8 cellular contexts compared by ENCODE assay signal in genomic region chr11:62974848-62975522, GRCh38. TPM values are rescaled to one million over a fixed set of nuclear protein-coding genes. Genes with fewer than 3 reads are reported as not detected.
DNase-seq lines count a peak whose midpoint lies in the region; ATAC-seq, FAIRE-seq and TF ChIP-seq lines count a peak whose summit lies in the region.

No MANE protein-coding gene starts in this region.

- H3F3A ChIP-seq in PC-3 (ENCODE audit: low read length, unreplicated experiment) = no peaks in the 10 kb centered on the region

- no peak overlapping the region for H3K4me3 ChIP-seq in PC-3 (ENCODE audit: low read length)
- no peak overlapping the region for H3K4me3 ChIP-seq in esophagus muscularis mucosa
- no peak overlapping the region for H3K4me3 ChIP-seq in retinal pigment epithelial cell (ENCODE audit: low read length)
- H3K4me3 ChIP-seq in ascending aorta = no peak overlapping the region

- H3K27ac ChIP-seq in PC-3 (ENCODE audit: low read length) (no peak overlapping the region), esophagus muscularis mucosa (replicated peaks in 1 of 4) (no peak overlapping the region), ascending aorta (no peak overlapping the region)

- H3K27me3 Mint-ChIP-seq in HFFc6 (ENCODE audit: insufficient read depth) = peaks cover 21% of the 10 kb centered on the region

- H3K4me3 Mint-ChIP-seq in HFFc6 = no peak overlapping the region

- TF ChIP-seq CTCF in D721Med (IDR thresholded peaks at IDR 0.05; ENCODE audit: insufficient read depth, missing control alignments) (peak; percentile 61), HFFc6 (IDR thresholded peaks at IDR 0.05) (peak; percentile 65), PC-3 (conservative IDR thresholded peaks at IDR 0.05; ENCODE audit: low read depth, low read length) (peak; percentile 68), esophagus muscularis mucosa (IDR thresholded peaks at IDR 0.05) (peak in 2 of 3 experiments; percentile 26 to 37), retinal pigment epithelial cell (conservative IDR thresholded peaks at IDR 0.05; ENCODE audit: low read depth, low read length) (peak; percentile 70), ascending aorta (IDR thresholded peaks at IDR 0.05) (peak in 1 of 3 experiments; percentile 26)

- H3K36me3 ChIP-seq in PC-3 (ENCODE audit: low read depth, low read length) (no peaks in the 10 kb centered on the region), esophagus muscularis mucosa (no peaks in the 10 kb centered on the region), ascending aorta (no peaks in the 10 kb centered on the region)

- H3K27me3 ChIP-seq in PC-3 (ENCODE audit: low read length) (peaks cover 27% of the 10 kb centered on the region), esophagus muscularis mucosa (no peaks in the 10 kb centered on the region), ascending aorta (no peaks in the 10 kb centered on the region)

- H3K4me1 Mint-ChIP-seq in HFFc6 (ENCODE audit: low read depth) = no peaks in the 10 kb centered on the region

- H2AFZ ChIP-seq in PC-3 (ENCODE audit: low read length) = no peak overlapping the region

- H3K79me2 ChIP-seq in PC-3 (ENCODE audit: low read length) = no peaks in the 10 kb centered on the region

- POLR2A ChIA-PET in PC-3 (lab: Charles Lee; ENCODE audit: unreplicated experiment) = interaction anchor here (0.5 kb wide), 2 partner anchors 135 to 519 kb away, joined by 3 to 7 read pairs; no protein-coding TSS in a partner anchor

- H3K9me2 ChIP-seq in PC-3 (replicated peaks; ENCODE audit: low read length) = no peaks in the 10 kb centered on the region

- CTCF ChIA-PET in PC-3 (lab: Charles Lee) = interaction anchor here (0.6 to 1.5 kb wide), 5 partner anchors 11 to 69 kb away, joined by 3 to 8 read pairs (median 5); no protein-coding TSS in a partner anchor

- no peak for FAIRE-seq in D721Med (lab: Jason Lieb, UNC)

- WGBS in esophagus muscularis mucosa = 17% methylated on average over 8 of the region's 9 CpGs

- H3K9me3 Mint-ChIP-seq in HFFc6 = no peaks in the 10 kb centered on the region

- intact Hi-C loops in PC-3 (cut with micrococcal nuclease) = no loop called here
- intact Hi-C loops in esophagus muscularis mucosa (cut with DNase I) = no loop called here
- intact Hi-C loops in ascending aorta (cut with DNase I) = no loop called here

- no peaks in the 10 kb centered on the region for H3K4me1 ChIP-seq in PC-3 (ENCODE audit: insufficient read depth, low read length)
- H3K4me1 ChIP-seq in esophagus muscularis mucosa = peaks cover 6 to 8% (median 7%) of the 10 kb centered on the region in 4 donors
- H3K4me1 ChIP-seq in ascending aorta = no peaks in the 10 kb centered on the region

- no peaks in the 10 kb centered on the region for H3K36me3 Mint-ChIP-seq in HFFc6 (ENCODE audit: low read depth)

- no peak overlapping the region for H3K4me2 ChIP-seq in PC-3 (ENCODE audit: low read length)

- no peaks in the 10 kb centered on the region for H3K9me3 ChIP-seq in PC-3 (ENCODE audit: low read length)
- no peaks in the 10 kb centered on the region for H3K9me3 ChIP-seq in esophagus muscularis mucosa
- H3K9me3 ChIP-seq in ascending aorta = no peaks in the 10 kb centered on the region

- no peak for TF ChIP-seq EP300 in esophagus muscularis mucosa (IDR thresholded peaks at IDR 0.05)

- no TSS peak for BruUV-seq in PC-3 (replicated peaks; lab: Mats Ljungman, UMichigan)

- no peak for TF ChIP-seq POLR2A in esophagus muscularis mucosa (IDR thresholded peaks at IDR 0.05; ENCODE audit: low read depth)

- H3K27ac Mint-ChIP-seq in HFFc6 = no peak overlapping the region

- no peaks in the 10 kb centered on the region for H4K20me1 ChIP-seq in PC-3 (ENCODE audit: low read length)

- no peak overlapping the region for H3K9ac ChIP-seq in PC-3 (ENCODE audit: low read length)

- ATAC-seq in PC-3 (peak; percentile 71), HG02759 (IDR thresholded peaks at IDR 0.05; ENCODE audit: unreplicated experiment) (no peak)

- DNase-seq in D721Med (ENCODE audit: insufficient read length, low spot score) (no peak), HFFc6 (no peak), PC-3 (peak; percentile 55), esophagus muscularis mucosa (ENCODE audit: extremely low spot score) (no peak), retinal pigment epithelial cell (ENCODE audit: low read depth) (peak; percentile 3), ascending aorta (ENCODE audit: low spot score in 2 of 2) (no peak), mesenteric fat pad (ENCODE audit: low spot score) (no peak)

RNA-seq across cellular contexts. Expression of gene SLC22A6, which starts 9.8 kb away (rescaled TPM):
- not detected for total RNA-seq in HFFc6 (2021; fragmentation: NEBNext Ultra II Directional; extraction: Animal tissue kit (Norgen Biotek cat#: 25700))
- total RNA-seq in PC-3 (2014; rRNA removed) = not detected in 2 replicates
- total RNA-seq in esophagus muscularis mucosa = not detected
- total RNA-seq in ascending aorta = not detected
- not detected for total RNA-seq in mesenteric fat pad

RNA-seq across cellular contexts. Expression of gene SLC22A8, which starts 40.7 kb away (rescaled TPM):
- total RNA-seq in HFFc6 (2021; fragmentation: NEBNext Ultra II Directional; extraction: Animal tissue kit (Norgen Biotek cat#: 25700)) = not detected
- not detected in 2 replicates for total RNA-seq in PC-3 (2014; rRNA removed)
- total RNA-seq in esophagus muscularis mucosa = not detected
- total RNA-seq in ascending aorta = not detected
- total RNA-seq in mesenteric fat pad = not detected

RNA-seq across cellular contexts. Expression of gene CHRM1, which starts 53.8 kb away (rescaled TPM):
- not detected for total RNA-seq in HFFc6 (2021; fragmentation: NEBNext Ultra II Directional; extraction: Animal tissue kit (Norgen Biotek cat#: 25700))
- total RNA-seq in PC-3 (2014; rRNA removed) = not detected in 2 replicates
- under 1 TPM in 2 of 4 donors, not detected in 2; 0.33 to 0.40 TPM for total RNA-seq in esophagus muscularis mucosa
- not detected for total RNA-seq in ascending aorta
- not detected for total RNA-seq in mesenteric fat pad

Comparison
In these comparisons a context has a peak if more than half of its experiments do, and no peak if none do; other contexts are left out.
1. DNase-seq: peak in PC-3 (single experiment) and retinal pigment epithelial cell (single experiment); none in D721Med (single experiment), HFFc6 (single experiment), esophagus muscularis mucosa (single experiment), ascending aorta (0 of 2) and mesenteric fat pad (single experiment).